ENCODE assay signal across 9 cellular contexts in the genomic region with DNA sequence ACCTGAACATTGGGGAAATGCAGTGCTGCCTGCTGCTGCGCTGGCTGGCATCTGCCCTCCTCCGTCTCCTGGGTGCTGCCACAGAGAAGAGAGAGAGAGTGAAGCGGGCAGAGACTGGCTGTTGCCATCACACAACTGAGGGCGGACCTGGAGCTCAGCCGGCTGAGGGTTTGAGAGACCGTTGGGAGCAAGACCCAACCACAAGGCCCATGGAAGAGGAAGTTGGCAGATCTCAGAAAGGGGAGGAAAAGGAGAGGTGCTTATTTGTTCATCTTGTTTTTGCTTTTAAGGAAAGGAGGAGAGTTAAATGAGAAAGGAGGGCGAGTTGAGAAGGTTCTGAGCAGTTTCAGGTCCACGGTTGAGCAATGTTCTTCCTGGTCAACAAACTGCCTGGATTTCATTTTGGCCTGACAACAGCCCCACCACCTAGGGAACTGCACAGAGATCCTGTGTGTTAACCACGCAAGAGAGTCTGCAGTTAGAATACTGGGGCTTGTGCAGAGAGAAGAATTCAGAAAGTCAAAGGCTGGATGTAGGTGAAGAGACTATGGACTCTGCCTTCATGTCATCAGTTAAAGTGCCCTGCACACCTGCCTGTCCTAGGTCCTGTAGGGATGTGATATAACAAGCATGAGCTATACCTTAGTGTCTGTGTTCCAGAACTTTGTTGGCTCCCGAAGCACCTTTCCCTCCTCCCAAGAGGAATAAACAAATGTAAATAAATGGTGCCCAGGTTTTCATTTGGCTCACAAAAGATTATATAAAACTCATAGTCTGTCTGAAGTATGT.
DNase-seq lines count a peak whose midpoint lies in the region; ATAC-seq, FAIRE-seq and TF ChIP-seq lines count a peak whose summit lies in the region.
"Had no signal": no experiment of that assay in that cellular context is flagged by ENCODE, and none has a peak within 500 bp of the region (broad histone marks: within the 10 kb centered on the region; RNA-seq: fewer than 3 reads in every experiment).

No MANE protein-coding gene starts in this region.

- peak; percentile 5 for FAIRE-seq in keratinocyte (lab: Jason Lieb, UNC)

- no peak for ATAC-seq in activated T-cell treated with anti-CD3 and anti-CD28 coated beads, Interleukin-2, amount 50 U/mL, for 72 hours (replicated peaks in 1 of 2)
- ATAC-seq in GM19035 (IDR thresholded peaks at IDR 0.05; ENCODE audit: unreplicated experiment) (no peak), gastrocnemius medialis (no peak)

- H3K4me3 ChIP-seq in keratinocyte (ENCODE audit: control insufficient read depth in 2 of 3, extremely low read depth in 1 of 3, insufficient read depth in 2 of 3, low read depth in 1 of 3, low read length in 3 of 3) (no peak overlapping the region), stomach (no peak overlapping the region), gastrocnemius medialis (no peak overlapping the region), HAP-1 (no peak overlapping the region)

- peaks cover 95% of the 10 kb centered on the region for H3K4me1 Mint-ChIP-seq in activated T-cell treated with anti-CD3 and anti-CD28 coated beads, Interleukin-2, amount 50 U/mL, for 72 hours (ENCODE audit: low read depth)

- no peak for DNase-seq in activated T-cell treated with anti-CD3 and anti-CD28 coated beads, Interleukin-2, amount 50 U/mL, for 72 hours
- DNase-seq in activated T-cell treated with anti-CD3 and anti-CD28 coated beads for 4 hours (no peak), OCI-M1 (lab: John Stamatoyannopoulos, UW) (peak; percentile 83), keratinocyte (ENCODE audit: low read depth, low spot score) (no peak), stomach (no peak), gastrocnemius medialis (no peak), HAP-1 (ENCODE audit: low spot score in 2 of 2) (no peak)
- DNase-seq: NCI-H1417 treated with DMSO at 0.1 percent for 48 hours had no signal

- no peak overlapping the region for H3K4me2 ChIP-seq in keratinocyte (ENCODE audit: control insufficient read depth, extremely low read depth, insufficient read depth, low read depth, low read length)

- in situ Hi-C loops in gastrocnemius medialis (cut with MboI; ENCODE audit: low sequenced_read_pairs in 4 of 4) (no loop called here), HAP-1 (cut with MboI; ENCODE audit: low sequenced_read_pairs) (no loop called here)

- intact Hi-C loops in stomach (cut with DNase I; ENCODE audit: low total_unique reads) = no loop called here
- intact Hi-C loops in gastrocnemius medialis (cut with DNase I; ENCODE audit: low total_unique reads) = no loop called here

- no peaks in the 10 kb centered on the region for H3K9me1 ChIP-seq in keratinocyte (ENCODE audit: control insufficient read depth, extremely low read depth, insufficient read depth, low read length)

- H3K27me3 ChIP-seq in keratinocyte (ENCODE audit: control insufficient read depth, extremely low read depth, insufficient read depth, low read length) (no peaks in the 10 kb centered on the region), stomach (no peaks in the 10 kb centered on the region), gastrocnemius medialis (no peaks in the 10 kb centered on the region), HAP-1 (ENCODE audit: low read depth) (no peaks in the 10 kb centered on the region)

- H3K36me3 ChIP-seq in keratinocyte (ENCODE audit: control insufficient read depth in 2 of 2, extremely low read depth in 1 of 2, insufficient read depth in 2 of 2, low read length in 2 of 2) (no peaks in the 10 kb centered on the region), stomach (no peaks in the 10 kb centered on the region), gastrocnemius medialis (no peaks in the 10 kb centered on the region), HAP-1 (replicated peaks) (no peaks in the 10 kb centered on the region)

- H3K36me3 Mint-ChIP-seq in activated T-cell treated with anti-CD3 and anti-CD28 coated beads, Interleukin-2, amount 50 U/mL, for 72 hours (ENCODE audit: insufficient read depth in 2 of 2) = peaks cover 5 to 13% of the 10 kb centered on the region in 2 donors

- dilution Hi-C loops in keratinocyte (cut with MboI; ENCODE audit: extremely low pct_ligation_motif_present, low sequenced_read_pairs) = no loop called here

- WGBS in stomach, 5 donors = 60 to 76% (median 73%) methylated on average over 10 of the region's 10 CpGs

- H3K27ac Mint-ChIP-seq in activated T-cell treated with anti-CD3 and anti-CD28 coated beads, Interleukin-2, amount 50 U/mL, for 72 hours = peak overlapping the region; percentile 3

- TF ChIP-seq CTCF in keratinocyte (optimal IDR thresholded peaks at IDR 0.05 in 1 of 3, IDR thresholded peaks at IDR 0.05 in 1 of 3, conservative IDR thresholded peaks at IDR 0.05 in 1 of 3; ENCODE audit: extremely low read depth in 1 of 3, insufficient read depth in 2 of 3, low read length in 3 of 3) (no peak), stomach (IDR thresholded peaks at IDR 0.05) (no peak), gastrocnemius medialis (IDR thresholded peaks at IDR 0.05 in 4 of 5, conservative IDR thresholded peaks at IDR 0.05 in 1 of 5) (no peak)

- H3K9ac ChIP-seq in keratinocyte (ENCODE audit: control insufficient read depth, extremely low read depth, insufficient read depth, low read length) = no peak overlapping the region

- H3K9me3 ChIP-seq in keratinocyte (ENCODE audit: control insufficient read depth, low read depth, low read length) (no peaks in the 10 kb centered on the region), stomach (no peaks in the 10 kb centered on the region), gastrocnemius medialis (no peaks in the 10 kb centered on the region), HAP-1 (no peaks in the 10 kb centered on the region)

- H4K20me1 ChIP-seq in keratinocyte (ENCODE audit: control insufficient read depth, extremely low read depth, insufficient read depth, low read length) = no peaks in the 10 kb centered on the region

- H2AFZ ChIP-seq in keratinocyte (ENCODE audit: control insufficient read depth, low read length) = no peak overlapping the region

- H3K4me1 ChIP-seq in keratinocyte (ENCODE audit: control insufficient read depth, extremely low read depth, insufficient read depth, low read length) (no peaks in the 10 kb centered on the region), stomach (peaks cover 11 to 79% (median 32%) of the 10 kb centered on the region in 4 donors), gastrocnemius medialis (peaks cover 19 to 22% of the 10 kb centered on the region in 2 donors), HAP-1 (peaks cover 17% of the 10 kb centered on the region)

- H3K9me3 Mint-ChIP-seq in activated T-cell treated with anti-CD3 and anti-CD28 coated beads, Interleukin-2, amount 50 U/mL, for 72 hours = no peaks in the 10 kb centered on the region

- no peaks in the 10 kb centered on the region for H3K79me2 ChIP-seq in keratinocyte (ENCODE audit: control insufficient read depth, insufficient read depth, low read length)

- no peaks in the 10 kb centered on the region for H3K27me3 Mint-ChIP-seq in activated T-cell treated with anti-CD3 and anti-CD28 coated beads, Interleukin-2, amount 50 U/mL, for 72 hours (ENCODE audit: low read depth)

- peak overlapping the region; percentile 10 to 13 for H3K4me3 Mint-ChIP-seq in activated T-cell treated with anti-CD3 and anti-CD28 coated beads, Interleukin-2, amount 50 U/mL, for 72 hours

- no peak overlapping the region for H3K27ac ChIP-seq in keratinocyte (ENCODE audit: control insufficient read depth, insufficient read depth, low read length)
- H3K27ac ChIP-seq in stomach = peak overlapping the region in 4 of 5 donors; percentile 18 to 52 (median 45)
- H3K27ac ChIP-seq in gastrocnemius medialis = no peak overlapping the region

- TF ChIP-seq POLR2A in stomach (IDR thresholded peaks at IDR 0.05) (no peak), gastrocnemius medialis (IDR thresholded peaks at IDR 0.05) (no peak)

- TF ChIP-seq EP300 in stomach (IDR thresholded peaks at IDR 0.05) = no peak

Comparison
In these comparisons a context has a peak if more than half of its experiments do, and no peak if none do; other contexts are left out.
1. H3K27ac ChIP-seq: peak in stomach (4 of 5); none in keratinocyte (single experiment) and gastrocnemius medialis (0 of 4).